ENCODE assay signal across 8 cellular contexts in the genomic region with DNA sequence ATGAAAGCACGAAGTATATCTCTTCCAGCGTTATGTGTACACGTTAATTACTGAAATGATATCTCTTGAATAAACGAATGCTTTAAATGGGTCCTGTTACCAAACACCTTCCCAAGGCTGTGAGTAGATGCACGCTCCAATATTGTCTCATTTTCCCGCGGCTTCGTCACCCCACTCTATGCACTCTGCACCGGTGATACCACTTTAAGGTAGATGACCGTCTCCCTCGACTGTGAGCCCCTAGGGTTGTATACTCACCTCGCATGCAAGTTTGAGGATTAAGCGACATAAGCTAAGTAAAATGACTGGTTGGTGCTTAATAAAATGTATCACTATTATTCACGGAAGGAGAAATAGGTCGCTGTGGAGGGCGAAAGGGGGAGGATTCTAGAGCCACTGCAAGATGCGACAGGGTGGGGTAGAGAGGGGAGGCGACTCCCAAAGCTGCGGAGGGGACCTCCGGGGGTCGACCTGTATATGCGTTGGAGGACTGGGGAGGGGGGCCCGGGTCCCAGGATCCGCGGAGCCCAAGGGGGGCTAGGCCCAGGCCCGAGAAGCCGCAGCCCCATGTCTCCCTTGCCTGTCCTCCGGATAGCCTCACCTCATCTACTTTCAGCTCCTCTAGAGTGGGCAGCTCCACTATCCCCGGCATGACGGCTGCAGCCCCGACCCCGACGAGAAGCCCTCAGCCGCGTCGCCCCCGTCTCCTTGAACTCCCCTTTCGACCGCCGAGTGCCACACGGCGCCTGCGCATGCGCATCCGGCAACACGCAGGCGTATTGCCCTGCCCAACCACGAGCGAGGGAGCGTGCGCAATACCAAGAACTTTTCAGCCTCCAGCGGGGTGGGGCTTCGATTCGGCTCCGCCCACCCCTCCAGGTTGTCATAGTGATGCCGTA. TPM values are rescaled to one million over a fixed set of nuclear protein-coding genes. Genes with fewer than 3 reads are reported as not detected.
DNase-seq lines count a peak whose midpoint lies in the region; ATAC-seq and TF ChIP-seq lines count a peak whose summit lies in the region.

Gene MORN5 (plus strand): TSS at position 883 of the 899 bp plus-strand sequence. CDS start 65 bp downstream, outside the sequence.
Gene NDUFA8 (minus strand): TSS at position 754 of the 899 bp plus-strand sequence. CDS start 102 bp downstream, at position 652.

- H2AFZ ChIP-seq in DND-41 (ENCODE audit: low read depth, low read length) (peak within 1 kb of the TSS; percentile 88), KMS-11 (ENCODE audit: low read depth) (peak within 1 kb of the TSS; percentile 88)

- ATAC-seq in DND-41 (ENCODE audit: insufficient read depth, low read depth) (peak; percentile 93), GM21786 (IDR thresholded peaks at IDR 0.05; ENCODE audit: unreplicated experiment) (peak; percentile 91), Panc1 (peak; percentile 99)
- peak; percentile 94 to 97 for ATAC-seq in activated T-cell treated with anti-CD3 and anti-CD28 coated beads, Interleukin-2, amount 50 U/mL, for 72 hours (replicated peaks in 1 of 2)

- peak within 1 kb of the TSS; percentile 92 for H3K27ac Mint-ChIP-seq in activated T-cell treated with anti-CD3 and anti-CD28 coated beads, Interleukin-2, amount 50 U/mL, for 72 hours

- in situ Hi-C loops in Panc1 (cut with HindIII; ENCODE audit: low pct_unique_long_range_greater_than_20kb, low sequenced_read_pairs) = no loop called here

- peak within 1 kb of the TSS; percentile 87 to 94 for H3K4me3 Mint-ChIP-seq in activated T-cell treated with anti-CD3 and anti-CD28 coated beads, Interleukin-2, amount 50 U/mL, for 72 hours

- peak; percentile 93 for DNase-seq in DND-41
- DNase-seq in Panc1 (ENCODE audit: low read depth, low spot score) = peak; percentile 75
- peak; percentile 96 for DNase-seq in activated T-cell treated with anti-CD3 and anti-CD28 coated beads, Interleukin-2, amount 50 U/mL, for 72 hours
- DNase-seq in esophagus squamous epithelium (lab: John Stamatoyannopoulos, UW) = peak; percentile 64
- DNase-seq in stimulated activated CD8-positive, alpha-beta memory T cell treated with anti-CD3 and anti-CD28 coated beads, Interleukin-7, amount 100 ng/mL, for 24 hours (ENCODE audit: low read depth) = peak; percentile 91

- intact Hi-C loops in Panc1 (cut with micrococcal nuclease; ENCODE audit: unreplicated experiment) = no loop called here
- intact Hi-C loops in esophagus squamous epithelium (cut with DNase I) = no loop called here

- peak in 3 of 4 donors; percentile 45 to 74 (median 67) for TF ChIP-seq POLR2A in esophagus squamous epithelium (IDR thresholded peaks at IDR 0.05)

- H3K27me3 ChIP-seq in DND-41 (ENCODE audit: insufficient read depth, low read length, poor library complexity) (no peaks in the 10 kb centered on the region), KMS-11 (ENCODE audit: insufficient read depth, low read depth) (no peaks in the 10 kb centered on the region), Panc1 (ENCODE audit: control insufficient read depth, insufficient read depth, low read length) (no peaks in the 10 kb centered on the region), esophagus squamous epithelium (no peaks in the 10 kb centered on the region), muscle layer of duodenum (ENCODE audit: low read depth, low read length) (no peaks in the 10 kb centered on the region)

- H3K4me3 ChIP-seq in DND-41 (ENCODE audit: low read depth in 1 of 2, low read length in 2 of 2) (peak within 1 kb of the TSS; percentile 51 to 79), KMS-11 (IDR thresholded peaks at IDR 0.05; ENCODE audit: insufficient read depth, low read depth, low read length) (no peak within 1 kb of the TSS), Panc1 (ENCODE audit: low read depth in 2 of 2, low read length in 2 of 2) (peak within 1 kb of the TSS; percentile 93 to 95), esophagus squamous epithelium (peak within 1 kb of the TSS; percentile 86 to 96 (median 90)), muscle layer of duodenum (ENCODE audit: low read depth in 1 of 2, low read length in 2 of 2) (peak within 1 kb of the TSS; percentile 99)

- peaks cover 26% of the 10 kb centered on the region for H3K4me1 ChIP-seq in DND-41 (ENCODE audit: insufficient read depth, low read length)
- H3K4me1 ChIP-seq in KMS-11 (ENCODE audit: low read depth, poor library complexity, severe bottlenecking) = peaks cover 12% of the 10 kb centered on the region
- H3K4me1 ChIP-seq in Panc1 (ENCODE audit: control insufficient read depth, insufficient read depth, low read length) = peaks cover 2% of the 10 kb centered on the region; the same call in 1 of the 2 replicates
- peaks cover 0 to 46% (median 28%) of the 10 kb centered on the region in 3 donors for H3K4me1 ChIP-seq in esophagus squamous epithelium
- H3K4me1 ChIP-seq in muscle layer of duodenum (ENCODE audit: control insufficient read depth in 1 of 2, insufficient read depth in 2 of 2, low read length in 2 of 2) = peaks cover 5 to 42% of the 10 kb centered on the region in 2 donors

- no peak for TF ChIP-seq CTCF in DND-41 (IDR thresholded peaks at IDR 0.05; ENCODE audit: borderline replicate concordance, extremely low read depth, low read length, poor library complexity, severe bottlenecking)
- no peak for TF ChIP-seq CTCF in KMS-11 (conservative IDR thresholded peaks at IDR 0.05; ENCODE audit: low read depth, low read length)
- no peak for TF ChIP-seq CTCF in Panc1 (IDR thresholded peaks at IDR 0.05)
- peak in 4 of 6 experiments; percentile 23 to 33 (median 30) for TF ChIP-seq CTCF in esophagus squamous epithelium (IDR thresholded peaks at IDR 0.05)

- H3K36me3 Mint-ChIP-seq in activated T-cell treated with anti-CD3 and anti-CD28 coated beads, Interleukin-2, amount 50 U/mL, for 72 hours (ENCODE audit: insufficient read depth in 2 of 2) = peaks cover 3% of the 10 kb centered on the region in 2 donors

- H3K9ac ChIP-seq in DND-41 (ENCODE audit: low read depth, low read length) = peak within 1 kb of the TSS; percentile 83
- H3K9ac ChIP-seq in KMS-11 = peak within 1 kb of the TSS; percentile 65

- H3K9me3 ChIP-seq in DND-41 (ENCODE audit: insufficient read depth, low read length, severe bottlenecking) (peaks cover 5% of the 10 kb centered on the region), Panc1 (ENCODE audit: control insufficient read depth, insufficient read depth, low read depth, low read length) (0 out of 2 replicates have a peak, but pooled peaks cover 2% of the 10 kb centered on the region), esophagus squamous epithelium (no peaks in the 10 kb centered on the region), muscle layer of duodenum (ENCODE audit: control insufficient read depth in 1 of 2, low read length in 2 of 2) (peaks cover 0 to 6% of the 10 kb centered on the region in 2 donors)

- H3K79me2 ChIP-seq in DND-41 (ENCODE audit: insufficient read depth, low read length) (peaks cover 36% of the 10 kb centered on the region), KMS-11 (ENCODE audit: insufficient read depth, low read depth) (peaks cover 23% of the 10 kb centered on the region; the same call in 1 of the 2 replicates)

- CTCF ChIA-PET in Panc1 (lab: Charles Lee) = no interaction called here

- H3K4me2 ChIP-seq in DND-41 (ENCODE audit: insufficient read depth, low read length) = peak within 1 kb of the TSS; percentile 83
- peak within 1 kb of the TSS; percentile 68 for H3K4me2 ChIP-seq in KMS-11

- peaks cover 0 to 4% of the 10 kb centered on the region in 2 donors for H3K9me3 Mint-ChIP-seq in activated T-cell treated with anti-CD3 and anti-CD28 coated beads, Interleukin-2, amount 50 U/mL, for 72 hours

- TSS peak; percentile 63 for BruUV-seq in Panc1 (replicated peaks; lab: Mats Ljungman, UMichigan)

- no peaks in the 10 kb centered on the region for H3K36me3 ChIP-seq in DND-41 (ENCODE audit: insufficient read depth, low read length)
- no peaks in the 10 kb centered on the region for H3K36me3 ChIP-seq in KMS-11 (ENCODE audit: insufficient read depth)
- peaks cover 5% of the 10 kb centered on the region for H3K36me3 ChIP-seq in Panc1 (ENCODE audit: control insufficient read depth, insufficient read depth, low read length)
- H3K36me3 ChIP-seq in esophagus squamous epithelium = no peaks in the 10 kb centered on the region
- no peaks in the 10 kb centered on the region for H3K36me3 ChIP-seq in muscle layer of duodenum (ENCODE audit: control insufficient read depth in 1 of 2, insufficient read depth in 2 of 2, low read length in 2 of 2)

- no peaks in the 10 kb centered on the region; the same call in 1 of the 2 replicates for H4K20me1 ChIP-seq in DND-41 (ENCODE audit: insufficient read depth, low read length)
- H4K20me1 ChIP-seq in KMS-11 (ENCODE audit: insufficient read depth) = no peaks in the 10 kb centered on the region

- peaks cover 13% of the 10 kb centered on the region for H3K27me3 Mint-ChIP-seq in activated T-cell treated with anti-CD3 and anti-CD28 coated beads, Interleukin-2, amount 50 U/mL, for 72 hours (ENCODE audit: low read depth)

- POLR2A ChIA-PET in Panc1 (lab: Charles Lee) = no interaction called here

- WGBS in esophagus squamous epithelium, 2 donors = 1 to 2% methylated on average over 33 to 35 of the region's 56 CpGs

- H3K27ac ChIP-seq in DND-41 (ENCODE audit: low read length) = peak within 1 kb of the TSS; percentile 76
- peak within 1 kb of the TSS; percentile 19 for H3K27ac ChIP-seq in KMS-11
- peak within 1 kb of the TSS; percentile 85 for H3K27ac ChIP-seq in Panc1 (ENCODE audit: low read length)
- H3K27ac ChIP-seq in esophagus squamous epithelium = peak within 1 kb of the TSS; percentile 90 to 95 (median 92)
- peak within 1 kb of the TSS; percentile 88 for H3K27ac ChIP-seq in muscle layer of duodenum (ENCODE audit: low read length)

- peaks cover 46% of the 10 kb centered on the region for H3K4me1 Mint-ChIP-seq in activated T-cell treated with anti-CD3 and anti-CD28 coated beads, Interleukin-2, amount 50 U/mL, for 72 hours (ENCODE audit: low read depth)

RNA-seq across cellular contexts. Expression of gene MORN5, which starts in this region (rescaled TPM):
- total RNA-seq in Panc1 (2021; ENCODE audit: unreplicated experiment) (not detected), esophagus squamous epithelium (not detected)
- not detected for polyA plus RNA-seq in Panc1 (2012; ENCODE audit: insufficient read length)
- total RNA-seq in activated T-cell treated with anti-CD3 and anti-CD28 coated beads, Interleukin-2, amount 50 U/mL, for 72 hours = not detected

RNA-seq across cellular contexts. Expression of gene NDUFA8, which starts in this region (rescaled TPM):
- total RNA-seq in Panc1 (2021; ENCODE audit: unreplicated experiment) (55.5 TPM), esophagus squamous epithelium (10 to 100 TPM; 40.6 to 48.0 (median 45.7) TPM)
- 81.9 TPM for polyA plus RNA-seq in Panc1 (2012; ENCODE audit: insufficient read length)
- 10 to 100 TPM; 32.3 to 42.0 TPM for total RNA-seq in activated T-cell treated with anti-CD3 and anti-CD28 coated beads, Interleukin-2, amount 50 U/mL, for 72 hours

Comparison
In these comparisons a context has a peak if more than half of its experiments do, and no peak if none do; other contexts are left out.
1. H3K27ac ChIP-seq: peak in every context shown above with its lines; median percentile 92 in esophagus squamous epithelium; 88 in muscle layer of duodenum; 85 in Panc1; 76 in DND-41; 19 in KMS-11.
2. CTCF ChIP-seq: peak in esophagus squamous epithelium (4 of 6); none in DND-41 (single experiment), KMS-11 (single experiment) and Panc1 (single experiment).
3. Peak in every context shown above with its lines, with median percentiles within 50 percentile points of each other: ATAC-seq and DNase-seq.